Comparison of ENCODE assay signal across 19 cellular contexts in the genomic region with DNA sequence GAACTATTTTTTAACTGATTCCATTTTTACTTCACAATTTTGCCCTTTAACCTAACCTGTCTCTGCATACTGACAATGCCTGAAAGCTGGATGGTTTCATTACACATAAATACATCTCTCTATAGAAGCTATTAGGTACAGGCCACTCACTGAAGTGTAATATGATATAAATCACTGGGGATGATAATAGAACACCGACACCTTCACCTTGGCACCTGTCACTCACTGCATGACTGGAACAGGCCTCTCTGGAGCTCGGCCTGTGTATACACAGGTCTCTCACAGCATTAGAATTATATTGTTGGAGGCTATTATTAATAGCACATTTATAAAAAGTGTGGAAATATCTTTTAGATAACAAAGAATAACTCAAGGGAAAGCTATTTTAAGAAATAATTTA.
"Had no signal": no experiment of that assay in that cellular context is flagged by ENCODE, and none has a peak within 500 bp of the region (broad histone marks: within the 10 kb centered on the region; RNA-seq: fewer than 3 reads in every experiment).

No MANE protein-coding gene starts in this region.

- ATAC-seq: heart left ventricle; left ventricle myocardium superior; right lobe of liver; stimulated activated naive CD8-positive, alpha-beta T cell treated with anti-CD3 and anti-CD28 coated beads, Interleukin-15, amount 100 ng/mL, for 72 hours had no signal

- DNase-seq: activated CD4-positive, alpha-beta T cell treated with anti-CD3 and anti-CD28 coated beads for 1 hour; activated CD8-positive, alpha-beta memory T cell treated with anti-CD3 and anti-CD28 coated beads for 24 hours; activated CD8-positive, alpha-beta memory T cell treated with anti-CD3 and anti-CD28 coated beads, Interleukin-2, amount 50 U/mL, for 48 hours; activated effector memory CD4-positive, alpha-beta T cell treated with Interleukin-2 at 50 U/mL for 16 hours; activated naive CD4-positive, alpha-beta T cell treated with anti-CD3 and anti-CD28 coated beads, Interleukin-2, amount 50 U/mL, for 16 hours; activated T-cell treated with anti-CD3 and anti-CD28 coated beads, Interleukin-2, amount 50 U/mL, for 48 hours; erythroblast; foreskin melanocyte; heart left ventricle; kidney glomerular epithelial cell; left ventricle myocardium superior; right lobe of liver; small intestine; stimulated activated CD4-positive, alpha-beta T cell treated with anti-CD3 and anti-CD28 coated beads, Interleukin-15, amount 100 ng/mL, for 24 hours; stimulated activated CD4-positive, alpha-beta T cell treated with anti-CD3 and anti-CD28 coated beads, Interleukin-2, amount 100 ng/mL, for 48 hours; stimulated activated naive CD8-positive, alpha-beta T cell treated with anti-CD3 and anti-CD28 coated beads, Interleukin-15, amount 100 ng/mL, for 72 hours; transverse colon; uterus; WERI-Rb-1 had no signal
